Comparison of ENCODE assay signal across 10 cellular contexts in the genomic region with DNA sequence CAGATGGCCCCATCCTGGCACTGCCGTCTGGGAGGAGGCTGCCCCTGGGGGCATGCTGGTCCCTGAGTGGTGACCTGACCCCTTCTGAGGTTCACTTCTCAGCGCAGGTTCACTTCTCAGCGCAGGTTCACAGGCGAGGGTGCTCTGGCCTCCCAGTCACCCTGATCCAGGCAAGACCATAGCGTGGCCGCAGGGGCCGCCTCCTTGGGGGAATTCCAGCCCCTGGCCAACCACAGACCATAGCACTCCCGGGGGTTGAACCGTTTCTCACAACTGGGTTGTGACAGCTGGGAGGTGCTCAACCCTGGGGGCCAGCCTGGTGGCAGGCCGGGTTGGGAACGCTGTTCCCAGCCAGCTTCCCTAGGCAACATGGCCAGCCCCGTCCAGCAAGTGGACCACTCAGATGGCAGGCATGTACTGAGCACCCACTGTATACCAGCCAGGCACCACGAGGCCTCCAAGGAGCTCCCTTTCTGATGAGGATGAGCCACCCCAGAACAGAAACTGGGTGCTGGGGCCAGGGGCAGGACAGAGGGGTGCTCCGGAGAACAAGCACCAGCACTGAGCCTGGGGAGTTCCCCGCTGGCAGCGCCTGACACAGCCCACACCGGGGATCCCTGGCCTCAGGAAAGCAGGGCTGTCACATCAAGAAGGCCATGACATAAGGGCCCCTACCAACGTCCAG. TPM values are rescaled to one million over a fixed set of nuclear protein-coding genes. Genes with fewer than 3 reads are reported as not detected.
DNase-seq lines count a peak whose midpoint lies in the region; TF ChIP-seq lines count a peak whose summit lies in the region.
"Had no signal": no experiment of that assay in that cellular context is flagged by ENCODE, and none has a peak within 500 bp of the region (broad histone marks: within the 10 kb centered on the region; RNA-seq: fewer than 3 reads in every experiment).

No MANE protein-coding gene starts in this region.

- H3K36me3 ChIP-seq in KMS-11 (ENCODE audit: insufficient read depth) (no peaks in the 10 kb centered on the region), hepatocyte (replicated peaks; ENCODE audit: insufficient read depth, low read depth) (no peaks in the 10 kb centered on the region)

- H4K91ac ChIP-seq in H9 (ENCODE audit: insufficient read length, low read depth, low read length): no peak overlapping the region

- H2AFZ ChIP-seq in KMS-11 (ENCODE audit: low read depth): peak overlapping the region; percentile 59; the same call in 1 of the 2 replicates
- no peak overlapping the region for H2AFZ ChIP-seq in hepatocyte
- no peak overlapping the region for H2AFZ ChIP-seq in H9 (ENCODE audit: low read length)

- intact Hi-C loops in posterior vena cava (cut with DNase I): no loop called here

- peak overlapping the region; percentile 83 for H3K27ac ChIP-seq in KMS-11
- H3K27ac ChIP-seq in hepatocyte: no peak overlapping the region
- no peak overlapping the region for H3K27ac ChIP-seq in H9 (ENCODE audit: insufficient read length, low read depth, low read length)
- no peak overlapping the region for H3K27ac ChIP-seq in substantia nigra (ENCODE audit: low read depth, low read length, poor library complexity, severe bottlenecking)

- H3K27me3 Mint-ChIP-seq in H9 (ENCODE audit: low read depth): peaks cover 13% of the 10 kb centered on the region

- no peak overlapping the region for H4K8ac ChIP-seq in H9 (replicated peaks; ENCODE audit: insufficient read length, low read depth, low read length)

- H3K27ac Mint-ChIP-seq in H9: no peak overlapping the region

- H2AK5ac ChIP-seq in H9 (ENCODE audit: insufficient read length, low read length): no peak overlapping the region

- H3K4ac ChIP-seq in H9 (ENCODE audit: low read depth, low read length): no peak overlapping the region

- H2BK120ac ChIP-seq in H9 (ENCODE audit: low read depth, low read length, poor library complexity, severe bottlenecking): no peak overlapping the region

- H3K4me3 ChIP-seq in KMS-11 (IDR thresholded peaks at IDR 0.05; ENCODE audit: insufficient read depth, low read depth, low read length) (no peak overlapping the region), hepatocyte (no peak overlapping the region)
- H3K4me3 ChIP-seq: lung had no signal

- no peaks in the 10 kb centered on the region; a peak in 1 of 5 replicates for H3K9me3 Mint-ChIP-seq in H9

- no peak overlapping the region for H2BK5ac ChIP-seq in H9 (ENCODE audit: insufficient read length, low read length)

- TF ChIP-seq CTCF in KMS-11 (conservative IDR thresholded peaks at IDR 0.05; ENCODE audit: low read depth, low read length): no peak
- TF ChIP-seq CTCF in hepatocyte (IDR thresholded peaks at IDR 0.05; ENCODE audit: poor library complexity): no peak
- TF ChIP-seq CTCF in H9 (conservative IDR thresholded peaks at IDR 0.05): no peak

- H4K20me1 ChIP-seq in KMS-11 (ENCODE audit: insufficient read depth) (no peaks in the 10 kb centered on the region), hepatocyte (ENCODE audit: insufficient read depth, poor library complexity, severe bottlenecking) (no peaks in the 10 kb centered on the region), H9 (ENCODE audit: control insufficient read depth, insufficient read depth, insufficient read length) (no peaks in the 10 kb centered on the region)

- H3K79me1 ChIP-seq in H9 (ENCODE audit: insufficient read depth, low read depth, low read length, poor library complexity, severe bottlenecking): no peaks in the 10 kb centered on the region

- no peak overlapping the region for H3K56ac ChIP-seq in H9 (ENCODE audit: insufficient read length, low read depth, low read length)

- no peaks in the 10 kb centered on the region for H3K27me3 ChIP-seq in KMS-11 (ENCODE audit: insufficient read depth, low read depth)
- H3K27me3 ChIP-seq in hepatocyte: no peaks in the 10 kb centered on the region
- no peaks in the 10 kb centered on the region for H3K27me3 ChIP-seq in H9 (ENCODE audit: insufficient read depth, low read length)

- no peak overlapping the region for H2BK20ac ChIP-seq in H9 (ENCODE audit: low read depth, low read length, poor library complexity, severe bottlenecking)

- H3K23ac ChIP-seq in H9 (ENCODE audit: insufficient read length, low read depth, low read length): no peak overlapping the region

- 0 out of 7 replicates have a peak, but pooled peaks cover 0 to 1% (median 0%) of the 10 kb centered on the region in 3 experiments for H3K36me3 Mint-ChIP-seq in H9 (ENCODE audit: insufficient read depth in 1 of 3, low read depth in 3 of 3)

- no peak overlapping the region for H2BK12ac ChIP-seq in H9 (ENCODE audit: insufficient read length, low read depth, low read length)

- H3K4me1 ChIP-seq in KMS-11 (ENCODE audit: low read depth, poor library complexity, severe bottlenecking): peaks cover 67% of the 10 kb centered on the region
- peaks cover 27% of the 10 kb centered on the region for H3K4me1 ChIP-seq in hepatocyte (ENCODE audit: insufficient read depth)
- H3K4me1 ChIP-seq in H9 (ENCODE audit: insufficient read depth, low read length): peaks cover 2% of the 10 kb centered on the region; the same call in 1 of the 2 replicates

- DNase-seq in Caki2 (ENCODE audit: low read depth): peak; percentile 45
- DNase-seq in hepatocyte (ENCODE audit: low spot score): peak; percentile 6
- DNase-seq in posterior vena cava (ENCODE audit: low spot score): no peak
- DNase-seq in NCI-H748 treated with DMSO at 0.1 percent for 48 hours (lab: John Stamatoyannopoulos, UW): no peak
- DNase-seq in H9: no peak
- no peak for DNase-seq in substantia nigra (lab: John Stamatoyannopoulos, UW)
- DNase-seq: NCI-H1092 had no signal

- H3K4me3 Mint-ChIP-seq in H9: no peak overlapping the region

- H3K9ac ChIP-seq in KMS-11 (peak overlapping the region; percentile 46; the same call in 1 of the 2 replicates), H9 (ENCODE audit: extremely low read depth, insufficient read length, low read length) (no peak overlapping the region)

- H3K14ac ChIP-seq in H9 (ENCODE audit: insufficient read depth, low read length): no peak overlapping the region

- H3K4me2 ChIP-seq in KMS-11 (peak overlapping the region; percentile 84), hepatocyte (no peak overlapping the region), H9 (ENCODE audit: insufficient read depth, insufficient read length, low read length) (no peak overlapping the region)

- H3K9me2 ChIP-seq in hepatocyte (replicated peaks; ENCODE audit: insufficient read depth): no peaks in the 10 kb centered on the region

- H3K9me3 ChIP-seq in hepatocyte (ENCODE audit: low read depth): no peaks in the 10 kb centered on the region
- H3K9me3 ChIP-seq in H9 (ENCODE audit: control insufficient read depth, low read depth, low read length): no peaks in the 10 kb centered on the region

- peak; percentile 59 for TF ChIP-seq POLR2A in GM18951 (IDR thresholded peaks at IDR 0.05; ENCODE audit: extremely low read depth, insufficient read depth, insufficient read length)

- H2BK15ac ChIP-seq in H9 (ENCODE audit: low read depth, low read length): no peak overlapping the region

- H3K18ac ChIP-seq in H9 (ENCODE audit: insufficient read length, low read depth, low read length): no peak overlapping the region

- in situ Hi-C loops in Caki2 (cut with HindIII; ENCODE audit: low pct_unique_long_range_greater_than_20kb, low sequenced_read_pairs) (no loop called here), GM18951 (cut with MboI; ENCODE audit: low sequenced_read_pairs, unreplicated experiment) (loop anchor here (25.0 kb wide), 1 partner anchor 884 kb away; no protein-coding TSS in a partner anchor)

- H3K79me2 ChIP-seq in KMS-11 (ENCODE audit: insufficient read depth, low read depth) (no peaks in the 10 kb centered on the region), hepatocyte (peaks cover under 1% of the 10 kb centered on the region), H9 (ENCODE audit: insufficient read depth, low read length) (no peaks in the 10 kb centered on the region)

- no peak overlapping the region for H3T11ph ChIP-seq in H9 (ENCODE audit: low read length)

- H3K23me2 ChIP-seq in H9 (ENCODE audit: insufficient read length, low read depth, low read length, poor library complexity, severe bottlenecking): no peaks in the 10 kb centered on the region

- peaks cover 35 to 38% of the 10 kb centered on the region in 2 experiments for H3K4me1 Mint-ChIP-seq in H9

- no peak overlapping the region for H4K5ac ChIP-seq in H9 (ENCODE audit: insufficient read length, low read depth, low read length)

- 94% methylated on average over 18 of the region's 18 CpGs for WGBS in hepatocyte (ENCODE audit: low lambda C conversion rate, missing lambda C conversion rate)
- no CpG with 5 or more reads among the region's 18 CpGs for WGBS in H9 (ENCODE audit: extremely low coverage, insufficient read length, low lambda C conversion rate)

RNA-seq across cellular contexts. Expression of gene ZFP36L1, which starts 28.3 kb away (rescaled TPM):
- 31.6 and 102 TPM in 2 replicates for total RNA-seq in Caki2 (2014; rRNA removed; shearing (Covaris generic); ENCODE audit: low replicate concordance)
- total RNA-seq in hepatocyte (101 and 111 TPM in 2 replicates), posterior vena cava (100 to 1,000 TPM; 311 to 319 TPM), H9 (2021) (95.0 and 109 TPM in 2 replicates)
- polyA plus RNA-seq in hepatocyte: 345 and 404 TPM in 2 replicates

Comparison
In these comparisons a context has a peak if more than half of its experiments do, and no peak if none do; other contexts are left out.
1. DNase-seq: peak in Caki2 (single experiment) and hepatocyte (single experiment); none in posterior vena cava (single experiment), NCI-H748 treated with DMSO at 0.1 percent for 48 hours (single experiment), H9 (single experiment) and substantia nigra (0 of 49).